ENCODE assay signal across 24 cellular contexts in the genomic region with DNA sequence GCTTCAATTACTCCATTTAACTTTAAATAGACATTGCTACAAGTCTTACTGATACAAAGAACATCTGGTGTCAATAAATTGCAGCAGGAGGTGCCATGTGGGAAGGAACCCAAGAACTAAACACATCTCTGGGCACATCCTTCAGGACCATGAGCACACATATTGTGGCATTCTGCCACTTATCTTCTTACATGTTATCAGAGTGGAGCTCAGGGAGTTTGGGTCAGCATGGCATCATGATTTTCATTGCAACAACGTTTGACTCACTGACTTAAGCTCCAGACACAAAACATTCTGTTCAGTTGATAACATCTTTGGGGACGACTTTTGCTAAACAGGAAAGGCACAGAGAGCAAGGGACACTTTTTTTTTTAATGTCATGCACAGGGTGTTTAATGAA.
DNase-seq lines count a peak whose midpoint lies in the region; ATAC-seq lines count a peak whose summit lies in the region.
"Had no signal": no experiment of that assay in that cellular context is flagged by ENCODE, and none has a peak within 500 bp of the region (broad histone marks: within the 10 kb centered on the region; RNA-seq: fewer than 3 reads in every experiment).

No MANE protein-coding gene starts in this region.

- no peaks in the 10 kb centered on the region for H3K36me3 Mint-ChIP-seq in natural killer cell treated with Interleukin-12 subunit alpha and Interleukin-12 subunit beta and Interleukin-15 and Interleukin-18, amount 100 ng/mL, for 72 hours
- H3K36me3 Mint-ChIP-seq: activated naive CD8-positive, alpha-beta T cell treated with anti-CD3 and anti-CD28 coated beads, Interleukin-2, amount 10 ng/mL, durations not matched to agents 7 days and 5 days; immature natural killer cell had no signal

- H3K9ac ChIP-seq in GM23248 (no peak overlapping the region), adipocyte (ENCODE audit: low read length) (peak overlapping the region; percentile 89)

- H4K20me1 ChIP-seq in GM23248 (ENCODE audit: insufficient read depth): no peaks in the 10 kb centered on the region

- no peaks in the 10 kb centered on the region for H3K79me2 ChIP-seq in GM23248 (ENCODE audit: insufficient read depth)

- DNase-seq in A172 (ENCODE audit: low spot score) (peak; percentile 46), GM23248 (peak; percentile 79), adipocyte (ENCODE audit: low read depth) (peak; percentile 68), left kidney (ENCODE audit: low read depth, low spot score) (peak; percentile 6), NCI-H146 treated with DMSO at 0.1 percent for 48 hours (lab: John Stamatoyannopoulos, UW; ENCODE audit: unreplicated experiment) (no peak), NCI-H774 (lab: John Stamatoyannopoulos, UW) (no peak)
- no peak for DNase-seq in natural killer cell treated with Interleukin-12 subunit alpha and Interleukin-12 subunit beta and Interleukin-15 and Interleukin-18, amount 100 ng/mL, for 72 hours (ENCODE audit: low spot score)
- DNase-seq: ACHN; activated CD4-positive, alpha-beta T cell treated with anti-CD3 and anti-CD28 coated beads for 4 hours; activated naive CD8-positive, alpha-beta T cell treated with anti-CD3 and anti-CD28 coated beads, Interleukin-2, amount 10 ng/mL, durations not matched to agents 7 days and 5 days; COR-L47; endodermal cell; immature natural killer cell; KBM-7; midbrain; NCI-H1417; right lobe of liver; Right ventricle myocardium superior; stimulated activated CD4-positive, alpha-beta T cell treated with anti-CD3 and anti-CD28 coated beads, Interleukin-4, amount 100 ng/mL, for 24 hours had no signal

- peak overlapping the region; percentile 70; the same call in 1 of the 2 replicates for H2AFZ ChIP-seq in GM23248

- ATAC-seq in natural killer cell treated with Interleukin-12 subunit alpha and Interleukin-12 subunit beta and Interleukin-15 and Interleukin-18, amount 100 ng/mL, for 72 hours: no peak
- no peak for ATAC-seq in HG03175 (IDR thresholded peaks at IDR 0.05; ENCODE audit: unreplicated experiment)
- ATAC-seq: right lobe of liver had no signal

- H3K9me3 ChIP-seq in GM23248 (ENCODE audit: low read depth) (no peaks in the 10 kb centered on the region), adipocyte (ENCODE audit: control insufficient read depth, low read length) (peaks cover 3% of the 10 kb centered on the region)
- H3K9me3 ChIP-seq: neutrophil, right lobe of liver, tibial nerve had no signal

- H3K27me3 ChIP-seq in GM23248 (replicated peaks; ENCODE audit: insufficient read depth) (no peaks in the 10 kb centered on the region), adipocyte (replicated peaks; ENCODE audit: control insufficient read depth, insufficient read depth, low read length) (no peaks in the 10 kb centered on the region)
- H3K27me3 ChIP-seq: neutrophil, right lobe of liver, tibial nerve had no signal

- peaks cover 7% of the 10 kb centered on the region for H3K9me3 Mint-ChIP-seq in natural killer cell treated with Interleukin-12 subunit alpha and Interleukin-12 subunit beta and Interleukin-15 and Interleukin-18, amount 100 ng/mL, for 72 hours

- no peak overlapping the region for H3K4me3 Mint-ChIP-seq in natural killer cell treated with Interleukin-12 subunit alpha and Interleukin-12 subunit beta and Interleukin-15 and Interleukin-18, amount 100 ng/mL, for 72 hours
- H3K4me3 Mint-ChIP-seq: activated naive CD8-positive, alpha-beta T cell treated with anti-CD3 and anti-CD28 coated beads, Interleukin-2, amount 10 ng/mL, durations not matched to agents 7 days and 5 days; central memory CD8-positive, alpha-beta T cell; endodermal cell; immature natural killer cell; T-helper 2 cell treated with Interferon-gamma antibody and Interleukin-4, amounts not matched to agents 5 μg/mL and 100 μg/mL, for 36 hours had no signal

- no peak overlapping the region for H3K27ac Mint-ChIP-seq in natural killer cell treated with Interleukin-12 subunit alpha and Interleukin-12 subunit beta and Interleukin-15 and Interleukin-18, amount 100 ng/mL, for 72 hours
- H3K27ac Mint-ChIP-seq: activated naive CD8-positive, alpha-beta T cell treated with anti-CD3 and anti-CD28 coated beads, Interleukin-2, amount 10 ng/mL, durations not matched to agents 7 days and 5 days; endodermal cell; immature natural killer cell; T-helper 2 cell treated with Interferon-gamma antibody and Interleukin-4, amounts not matched to agents 5 μg/mL and 100 μg/mL, for 36 hours had no signal

- WGBS in GM23248 (ENCODE audit: low coverage in 1 of 2, low lambda C conversion rate in 2 of 2, missing lambda C conversion rate in 2 of 2), 2 experiments: 0% methylated on average over 2 of the region's 2 CpGs

- no peaks in the 10 kb centered on the region for H3K9me2 ChIP-seq in GM23248 (ENCODE audit: insufficient read depth)

- peak overlapping the region; percentile 19 for H3K4me2 ChIP-seq in GM23248 (ENCODE audit: unreplicated experiment)

- H3K27me3 Mint-ChIP-seq in natural killer cell treated with Interleukin-12 subunit alpha and Interleukin-12 subunit beta and Interleukin-15 and Interleukin-18, amount 100 ng/mL, for 72 hours: no peaks in the 10 kb centered on the region
- H3K27me3 Mint-ChIP-seq: activated naive CD8-positive, alpha-beta T cell treated with anti-CD3 and anti-CD28 coated beads, Interleukin-2, amount 10 ng/mL, durations not matched to agents 7 days and 5 days; central memory CD8-positive, alpha-beta T cell had no signal

- peak overlapping the region; percentile 32 for H3K27ac ChIP-seq in GM23248
- H3K27ac ChIP-seq: neutrophil, right lobe of liver, tibial nerve had no signal

- H3K4me1 Mint-ChIP-seq in natural killer cell treated with Interleukin-12 subunit alpha and Interleukin-12 subunit beta and Interleukin-15 and Interleukin-18, amount 100 ng/mL, for 72 hours (ENCODE audit: low read depth in 2 of 2): no peaks in the 10 kb centered on the region
- H3K4me1 Mint-ChIP-seq: activated naive CD8-positive, alpha-beta T cell treated with anti-CD3 and anti-CD28 coated beads, Interleukin-2, amount 10 ng/mL, durations not matched to agents 7 days and 5 days; central memory CD8-positive, alpha-beta T cell; immature natural killer cell had no signal

- peaks cover 34% of the 10 kb centered on the region for H3F3A ChIP-seq in GM23248 (ENCODE audit: insufficient read depth)

- H3K36me3 ChIP-seq in GM23248 (ENCODE audit: low read depth): no peaks in the 10 kb centered on the region
- no peaks in the 10 kb centered on the region for H3K36me3 ChIP-seq in adipocyte (ENCODE audit: control insufficient read depth, insufficient read depth, low read length, severe bottlenecking)
- H3K36me3 ChIP-seq: neutrophil, right lobe of liver, tibial nerve had no signal

- H3K4me1 ChIP-seq in GM23248 (ENCODE audit: insufficient read depth) (peaks cover 47% of the 10 kb centered on the region), adipocyte (ENCODE audit: control insufficient read depth, insufficient read depth, low read length) (peaks cover 50% of the 10 kb centered on the region)
- H3K4me1 ChIP-seq: right lobe of liver, tibial nerve had no signal

- no peak overlapping the region for H3K4me3 ChIP-seq in GM23248
- H3K4me3 ChIP-seq in adipocyte (ENCODE audit: low read length): no peak overlapping the region
- H3K4me3 ChIP-seq: right lobe of liver, tibial nerve had no signal

- in situ Hi-C loops in GM23248 (cut with MboI): no loop called here

Comparison
In these comparisons a context has a peak if more than half of its experiments do, and no peak if none do; other contexts are left out.
1. DNase-seq: peak in A172 (single experiment), GM23248 (single experiment), adipocyte (single experiment) and left kidney (single experiment); none in natural killer cell treated with Interleukin-12 subunit alpha and Interleukin-12 subunit beta and Interleukin-15 and Interleukin-18, amount 100 ng/mL, for 72 hours (single experiment), NCI-H146 treated with DMSO at 0.1 percent for 48 hours (single experiment) and NCI-H774 (single experiment).